ENCODE assay signal across 22 cellular contexts in the genomic region with DNA sequence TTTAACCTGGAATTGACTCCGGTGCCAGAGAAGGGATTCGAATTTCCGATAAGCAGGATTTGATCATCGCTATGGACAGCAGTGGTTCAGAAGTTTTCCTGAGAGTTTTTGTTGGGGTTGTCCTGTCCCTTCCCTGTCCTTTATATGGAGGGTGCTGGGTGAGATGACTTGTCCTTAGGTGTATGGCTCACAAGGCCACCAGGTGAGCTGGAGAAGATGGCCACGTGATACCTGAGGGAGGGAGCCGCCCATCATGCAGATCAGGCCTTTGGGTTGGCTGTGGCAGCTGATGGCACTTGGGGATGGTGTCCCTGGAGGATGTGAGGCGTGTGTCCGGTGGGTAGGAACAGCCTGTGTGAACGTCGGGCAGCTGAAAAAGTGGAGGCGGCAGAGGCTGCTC.
DNase-seq lines count a peak whose midpoint lies in the region; ATAC-seq and TF ChIP-seq lines count a peak whose summit lies in the region.
"Had no signal": no experiment of that assay in that cellular context is flagged by ENCODE, and none has a peak within 500 bp of the region (broad histone marks: within the 10 kb centered on the region; RNA-seq: fewer than 3 reads in every experiment).

No MANE protein-coding gene starts in this region.

- intact Hi-C loops in activated CD8-positive, alpha-beta T cell treated with anti-CD3 and anti-CD28 coated beads for 36 hours (cut with micrococcal nuclease), result no loop called here

- CTCF ChIA-PET in activated CD8-positive, alpha-beta T cell treated with anti-CD3 and anti-CD28 coated beads for 36 hours (lab: Charles Lee), result no interaction called here

- H2BK5ac ChIP-seq in neuronal stem cell (ENCODE audit: low read length), result no peak overlapping the region

- TF ChIP-seq CTCF in coronary artery (IDR thresholded peaks at IDR 0.05) (no peak), type B pancreatic cell (conservative IDR thresholded peaks at IDR 0.05) (no peak)
- TF ChIP-seq CTCF in activated CD8-positive, alpha-beta T cell treated with anti-CD3 and anti-CD28 coated beads for 36 hours (IDR thresholded peaks at IDR 0.05), result no peak

- H3K18ac ChIP-seq in neuronal stem cell (ENCODE audit: low read length), result peak overlapping the region; percentile 52

- no peaks in the 10 kb centered on the region for H3K36me3 Mint-ChIP-seq in type B pancreatic cell
- no peaks in the 10 kb centered on the region for H3K36me3 Mint-ChIP-seq in activated CD8-positive, alpha-beta T cell treated with anti-CD3 and anti-CD28 coated beads for 36 hours (ENCODE audit: low read depth)
- H3K36me3 Mint-ChIP-seq: CD14-positive monocyte; CD8-positive, alpha-beta memory T cell had no signal

- H2AFZ ChIP-seq in neuronal stem cell (ENCODE audit: low read length), result no peak overlapping the region
- H2AFZ ChIP-seq: GM23338 had no signal

- no peak overlapping the region for H4K8ac ChIP-seq in neuronal stem cell (ENCODE audit: low read depth, low read length)

- no peaks in the 10 kb centered on the region for H3K4me1 Mint-ChIP-seq in type B pancreatic cell (ENCODE audit: unreplicated experiment)
- no peaks in the 10 kb centered on the region for H3K4me1 Mint-ChIP-seq in activated CD8-positive, alpha-beta T cell treated with anti-CD3 and anti-CD28 coated beads for 36 hours (ENCODE audit: low read depth)
- H3K4me1 Mint-ChIP-seq: B cell; CD14-positive monocyte; CD8-positive, alpha-beta memory T cell; GM23338 had no signal

- peaks cover 32% of the 10 kb centered on the region for H3K27me3 Mint-ChIP-seq in type B pancreatic cell
- H3K27me3 Mint-ChIP-seq in activated CD8-positive, alpha-beta T cell treated with anti-CD3 and anti-CD28 coated beads for 36 hours, result no peaks in the 10 kb centered on the region
- H3K27me3 Mint-ChIP-seq: CD4-positive, alpha-beta T cell; CD8-positive, alpha-beta memory T cell had no signal

- no peak overlapping the region for H3K27ac Mint-ChIP-seq in type B pancreatic cell
- no peak overlapping the region for H3K27ac Mint-ChIP-seq in activated CD8-positive, alpha-beta T cell treated with anti-CD3 and anti-CD28 coated beads for 36 hours
- H3K27ac Mint-ChIP-seq: B cell; CD14-positive monocyte; CD4-positive, alpha-beta T cell; CD8-positive, alpha-beta memory T cell; GM23338; HFFc6 had no signal

- DNase-seq in activated CD8-positive, alpha-beta memory T cell treated with anti-CD3 and anti-CD28 coated beads for 24 hours, result peak; percentile 26
- DNase-seq in activated CD8-positive, alpha-beta memory T cell treated with anti-CD3 and anti-CD28 coated beads, Interleukin-2, amount 50 U/mL, for 4 hours, result no peak
- DNase-seq in coronary artery (ENCODE audit: low spot score) (peak; percentile 62), neuronal stem cell (ENCODE audit: low spot score) (no peak), type B pancreatic cell (ENCODE audit: extremely low spot score, unreplicated experiment) (peak; percentile 16), NOMO-1 (lab: John Stamatoyannopoulos, UW; ENCODE audit: unreplicated experiment in 2 of 2) (no peak)
- no peak for DNase-seq in activated CD8-positive, alpha-beta T cell treated with anti-CD3 and anti-CD28 coated beads for 36 hours
- DNase-seq in activated naive CD4-positive, alpha-beta T cell treated with anti-CD3 and anti-CD28 coated beads, Interleukin-2, amount 50 U/mL, for 16 hours, result no peak
- DNase-seq: CD4-positive, alpha-beta T cell; CD8-positive, alpha-beta memory T cell; DMS 273 treated with DMSO at 0.1 percent for 48 hours; DMS79; EL; GDM1; HFFc6 had no signal

- no peaks in the 10 kb centered on the region for H3K36me3 ChIP-seq in neuronal stem cell (replicated peaks in 1 of 2; ENCODE audit: control insufficient read depth in 2 of 2, insufficient read depth in 2 of 2, low read length in 2 of 2)
- H3K36me3 ChIP-seq: BLaER1, HAP-1 had no signal

- no peaks in the 10 kb centered on the region for H3K79me1 ChIP-seq in neuronal stem cell (ENCODE audit: low read depth, low read length)

- no CpG with 5 or more reads among the region's 11 CpGs for WGBS in neuronal stem cell (ENCODE audit: extremely low coverage in 2 of 2, insufficient read length in 2 of 2, insufficient replicate concordance in 1 of 2), 2 donors

- H3K4me1 ChIP-seq in neuronal stem cell (ENCODE audit: control insufficient read depth in 2 of 2, insufficient read depth in 1 of 2, low read depth in 1 of 2, low read length in 2 of 2), result no peaks in the 10 kb centered on the region
- H3K4me1 ChIP-seq: HAP-1 had no signal

- no peak for ATAC-seq in activated CD8-positive, alpha-beta T cell treated with anti-CD3 and anti-CD28 coated beads for 36 hours
- ATAC-seq: GM12878, GM23338 had no signal

- no peak overlapping the region for H3K27ac ChIP-seq in coronary artery
- no peak overlapping the region for H3K27ac ChIP-seq in neuronal stem cell (replicated peaks; ENCODE audit: low read length)
- H3K27ac ChIP-seq: 22Rv1, BLaER1 had no signal

- no peak overlapping the region for H2BK120ac ChIP-seq in neuronal stem cell (ENCODE audit: low read depth, low read length)

- no peak overlapping the region for H3K4me3 ChIP-seq in coronary artery
- H3K4me3 ChIP-seq in neuronal stem cell (ENCODE audit: low read length in 2 of 2), result peak overlapping the region in 1 of 2 donors; percentile 4
- H3K4me3 ChIP-seq: BLaER1, GM12878, GM23338, HAP-1 had no signal

- POLR2A ChIA-PET in activated CD8-positive, alpha-beta T cell treated with anti-CD3 and anti-CD28 coated beads for 36 hours (lab: Charles Lee), result no interaction called here

- H3K14ac ChIP-seq in neuronal stem cell (ENCODE audit: low read length), result no peak overlapping the region

- no peak overlapping the region for H2BK15ac ChIP-seq in neuronal stem cell (ENCODE audit: low read length)

- H3K9me3 ChIP-seq in neuronal stem cell (replicated peaks in 1 of 2; ENCODE audit: control insufficient read depth in 2 of 2, insufficient read depth in 1 of 2, low read depth in 1 of 2, low read length in 2 of 2), result peaks cover 0 to 10% of the 10 kb centered on the region in 2 donors
- H3K9me3 ChIP-seq: HAP-1 had no signal

- H4K91ac ChIP-seq in neuronal stem cell (ENCODE audit: low read depth, low read length, poor library complexity), result no peak overlapping the region

- H2AK5ac ChIP-seq in neuronal stem cell (ENCODE audit: low read depth, low read length), result no peak overlapping the region

- H3K9ac ChIP-seq in neuronal stem cell (ENCODE audit: low read depth, low read length, poor library complexity), result no peak overlapping the region
- H3K9ac ChIP-seq: BLaER1 had no signal

- H3K4ac ChIP-seq in neuronal stem cell (ENCODE audit: low read length), result no peak overlapping the region

- H3K23ac ChIP-seq in neuronal stem cell (ENCODE audit: low read depth, low read length, poor library complexity), result no peak overlapping the region

- no peak overlapping the region for H3K4me2 ChIP-seq in neuronal stem cell (ENCODE audit: insufficient read depth, low read length, poor library complexity, severe bottlenecking)
- H3K4me2 ChIP-seq: BLaER1, GM23338 had no signal

- no peak overlapping the region for H3K4me3 Mint-ChIP-seq in type B pancreatic cell
- H3K4me3 Mint-ChIP-seq in activated CD8-positive, alpha-beta T cell treated with anti-CD3 and anti-CD28 coated beads for 36 hours, result no peak overlapping the region
- H3K4me3 Mint-ChIP-seq: B cell; CD14-positive monocyte; CD4-positive, alpha-beta T cell; CD8-positive, alpha-beta memory T cell; GM23338; HFFc6 had no signal

- no peaks in the 10 kb centered on the region for H3K9me3 Mint-ChIP-seq in type B pancreatic cell
- H3K9me3 Mint-ChIP-seq in activated CD8-positive, alpha-beta T cell treated with anti-CD3 and anti-CD28 coated beads for 36 hours, result no peaks in the 10 kb centered on the region
- H3K9me3 Mint-ChIP-seq: CD4-positive, alpha-beta T cell had no signal

- no peak overlapping the region for H2BK12ac ChIP-seq in neuronal stem cell (ENCODE audit: low read length)

- no peaks in the 10 kb centered on the region for H3K27me3 ChIP-seq in neuronal stem cell (ENCODE audit: control insufficient read depth in 3 of 3, insufficient read depth in 3 of 3, low read depth in 1 of 3, low read length in 3 of 3)

Comparison
In these comparisons a context has a peak if more than half of its experiments do, and no peak if none do; other contexts are left out.
1. DNase-seq: peak in activated CD8-positive, alpha-beta memory T cell treated with anti-CD3 and anti-CD28 coated beads for 24 hours (single experiment), coronary artery (single experiment) and type B pancreatic cell (single experiment); none in activated CD8-positive, alpha-beta memory T cell treated with anti-CD3 and anti-CD28 coated beads, Interleukin-2, amount 50 U/mL, for 4 hours (single experiment), neuronal stem cell (single experiment), activated CD8-positive, alpha-beta T cell treated with anti-CD3 and anti-CD28 coated beads for 36 hours (single experiment), activated naive CD4-positive, alpha-beta T cell treated with anti-CD3 and anti-CD28 coated beads, Interleukin-2, amount 50 U/mL, for 16 hours (single experiment) and NOMO-1 (0 of 2).